ENCODE assay signal across 12 cellular contexts in the genomic region with DNA sequence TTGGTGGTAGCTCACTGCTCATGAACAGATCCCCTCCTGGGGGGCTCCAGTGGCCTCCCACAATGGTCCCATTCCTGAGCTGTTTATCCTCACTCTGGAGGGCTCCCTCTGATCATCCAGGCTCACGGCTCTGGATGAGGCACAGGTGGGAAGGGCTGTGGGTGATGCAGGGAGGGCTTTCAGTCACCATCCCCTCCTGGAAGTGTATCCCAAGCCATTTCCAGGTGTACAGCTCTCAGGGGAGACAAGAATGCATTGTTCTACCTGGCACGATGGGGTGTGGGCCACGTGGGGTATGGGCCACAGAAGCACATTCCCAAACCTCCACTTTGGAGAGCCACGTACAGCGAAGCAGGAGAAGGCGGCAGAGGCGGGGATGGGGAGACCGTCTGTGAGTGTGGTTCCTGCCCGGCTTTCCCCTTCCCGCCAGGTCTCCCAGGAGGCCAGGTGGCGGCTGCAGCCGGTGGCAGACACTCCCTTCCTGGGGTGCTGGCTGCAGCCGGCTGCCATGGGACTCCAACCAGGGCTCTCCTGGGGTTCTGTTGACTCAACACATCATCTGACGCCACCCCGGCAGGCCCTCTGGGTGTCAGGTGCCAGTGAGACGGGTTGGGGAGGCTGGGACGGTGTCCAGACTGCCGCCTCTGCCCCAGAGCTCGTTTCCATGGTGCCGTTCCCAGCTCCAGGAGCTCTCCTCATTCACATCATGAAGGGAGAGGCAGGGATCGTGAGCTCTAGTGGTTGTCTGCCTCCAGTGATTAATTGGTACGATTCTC.
A peak's percentile ranks its signal among the peaks of the same experiment; 100 is the strongest.
DNase-seq lines count a peak whose midpoint lies in the region; ATAC-seq and TF ChIP-seq lines count a peak whose summit lies in the region.
"Had no signal": no experiment of that assay in that cellular context is flagged by ENCODE, and none has a peak within 500 bp of the region (broad histone marks: within the 10 kb centered on the region; RNA-seq: fewer than 3 reads in every experiment).

No MANE protein-coding gene starts in this region.

- no peaks in the 10 kb centered on the region for H3K79me1 ChIP-seq in neuronal stem cell (ENCODE audit: low read depth, low read length)

- no peak overlapping the region for H2BK12ac ChIP-seq in neuronal stem cell (ENCODE audit: low read length)

- H3K36me3 Mint-ChIP-seq in T-helper 2 cell treated with Interferon-gamma antibody and Interleukin-4, amounts not matched to agents 5 μg/mL and 100 μg/mL, for 36 hours (ENCODE audit: low read depth): no peaks in the 10 kb centered on the region

- H3K23ac ChIP-seq in neuronal stem cell (ENCODE audit: low read depth, low read length, poor library complexity): peak overlapping the region; percentile 47

- no CpG with 5 or more reads among the region's 22 CpGs for WGBS in neuronal stem cell (ENCODE audit: extremely low coverage in 2 of 2, insufficient read length in 2 of 2, insufficient replicate concordance in 1 of 2), 2 donors

- no peak overlapping the region for H2BK120ac ChIP-seq in neuronal stem cell (ENCODE audit: low read depth, low read length)

- H3K27me3 ChIP-seq in neuronal stem cell (ENCODE audit: control insufficient read depth in 3 of 3, insufficient read depth in 3 of 3, low read depth in 1 of 3, low read length in 3 of 3): no peaks in the 10 kb centered on the region

- no peak overlapping the region for H3K4me3 Mint-ChIP-seq in T-helper 2 cell treated with Interferon-gamma antibody and Interleukin-4, amounts not matched to agents 5 μg/mL and 100 μg/mL, for 36 hours
- H3K4me3 Mint-ChIP-seq: CD8-positive, alpha-beta memory T cell; stimulated activated naive CD8-positive, alpha-beta T cell treated with anti-CD3 and anti-CD28 coated beads, Interleukin-15, amount 100 ng/mL, for 72 hours had no signal

- H3K27ac ChIP-seq in neuronal stem cell (replicated peaks; ENCODE audit: low read length): no peak overlapping the region

- no peak overlapping the region for H2BK5ac ChIP-seq in neuronal stem cell (ENCODE audit: low read length)

- H3K27me3 Mint-ChIP-seq in T-helper 2 cell treated with Interferon-gamma antibody and Interleukin-4, amounts not matched to agents 5 μg/mL and 100 μg/mL, for 36 hours (ENCODE audit: low read depth): no peaks in the 10 kb centered on the region
- H3K27me3 Mint-ChIP-seq: stimulated activated naive CD8-positive, alpha-beta T cell treated with anti-CD3 and anti-CD28 coated beads, Interleukin-15, amount 100 ng/mL, for 72 hours had no signal

- DNase-seq in Daoy (ENCODE audit: low read depth): peak; percentile 82
- peak; percentile 94 for DNase-seq in NCI-H345 (lab: John Stamatoyannopoulos, UW)
- DNase-seq in epithelial cell of esophagus (ENCODE audit: low read depth): peak; percentile 60
- no peak for DNase-seq in neuronal stem cell (ENCODE audit: low spot score)
- DNase-seq in T-helper 2 cell treated with Interferon-gamma antibody and Interleukin-4, amounts not matched to agents 5 μg/mL and 100 μg/mL, for 36 hours (ENCODE audit: low spot score): no peak
- no peak for DNase-seq in activated CD4-positive, alpha-beta T cell treated with anti-CD3 and anti-CD28 coated beads, Interleukin-2, amount 50 U/mL, for 4 hours
- DNase-seq: CD8-positive, alpha-beta memory T cell; effector CD4-positive, alpha-beta T cell; stimulated activated naive CD8-positive, alpha-beta T cell treated with anti-CD3 and anti-CD28 coated beads, Interleukin-15, amount 100 ng/mL, for 72 hours had no signal

- H3K4me2 ChIP-seq in neuronal stem cell (ENCODE audit: insufficient read depth, low read length, poor library complexity, severe bottlenecking): no peak overlapping the region

- no peaks in the 10 kb centered on the region for H3K4me1 Mint-ChIP-seq in T-helper 2 cell treated with Interferon-gamma antibody and Interleukin-4, amounts not matched to agents 5 μg/mL and 100 μg/mL, for 36 hours (ENCODE audit: low read depth)

- no peak overlapping the region for H4K91ac ChIP-seq in neuronal stem cell (ENCODE audit: low read depth, low read length, poor library complexity)

- H3K9me3 Mint-ChIP-seq in T-helper 2 cell treated with Interferon-gamma antibody and Interleukin-4, amounts not matched to agents 5 μg/mL and 100 μg/mL, for 36 hours: no peaks in the 10 kb centered on the region
- H3K9me3 Mint-ChIP-seq: CD8-positive, alpha-beta memory T cell; stimulated activated naive CD8-positive, alpha-beta T cell treated with anti-CD3 and anti-CD28 coated beads, Interleukin-15, amount 100 ng/mL, for 72 hours had no signal

- peak overlapping the region; percentile 12 for H2BK15ac ChIP-seq in neuronal stem cell (ENCODE audit: low read length)

- peaks cover 15 to 19% of the 10 kb centered on the region in 2 donors for H3K4me1 ChIP-seq in neuronal stem cell (ENCODE audit: control insufficient read depth in 2 of 2, insufficient read depth in 1 of 2, low read depth in 1 of 2, low read length in 2 of 2)

- H3K9ac ChIP-seq in neuronal stem cell (ENCODE audit: low read depth, low read length, poor library complexity): no peak overlapping the region

- H3K27ac Mint-ChIP-seq in T-helper 2 cell treated with Interferon-gamma antibody and Interleukin-4, amounts not matched to agents 5 μg/mL and 100 μg/mL, for 36 hours: no peak overlapping the region

- TF ChIP-seq CTCF in epithelial cell of esophagus (IDR thresholded peaks at IDR 0.05; ENCODE audit: insufficient read depth, low read depth, low read length, missing control alignments): no peak

- H4K8ac ChIP-seq in neuronal stem cell (ENCODE audit: low read depth, low read length): no peak overlapping the region

- no peak overlapping the region for H3K4me3 ChIP-seq in epithelial cell of esophagus (ENCODE audit: low read length)
- no peak overlapping the region for H3K4me3 ChIP-seq in neuronal stem cell (ENCODE audit: low read length in 2 of 2)
- H3K4me3 ChIP-seq: skin epidermis had no signal

- H3K4ac ChIP-seq in neuronal stem cell (ENCODE audit: low read length): no peak overlapping the region

- peak overlapping the region; percentile 42 for H2AK5ac ChIP-seq in neuronal stem cell (ENCODE audit: low read depth, low read length)

- no peaks in the 10 kb centered on the region for H3K36me3 ChIP-seq in neuronal stem cell (replicated peaks in 1 of 2; ENCODE audit: control insufficient read depth in 2 of 2, insufficient read depth in 2 of 2, low read length in 2 of 2)

- H3K18ac ChIP-seq in neuronal stem cell (ENCODE audit: low read length): peak overlapping the region; percentile 41

- H3K9me3 ChIP-seq in neuronal stem cell (replicated peaks in 1 of 2; ENCODE audit: control insufficient read depth in 2 of 2, insufficient read depth in 1 of 2, low read depth in 1 of 2, low read length in 2 of 2): peaks cover 0 to 2% of the 10 kb centered on the region in 2 donors

- peak overlapping the region; percentile 84 for H3K14ac ChIP-seq in neuronal stem cell (ENCODE audit: low read length)

- ATAC-seq in HG03571 (IDR thresholded peaks at IDR 0.05; ENCODE audit: unreplicated experiment) (no peak), HG03108 (IDR thresholded peaks at IDR 0.05; ENCODE audit: unreplicated experiment) (no peak)
- ATAC-seq: stimulated activated naive CD8-positive, alpha-beta T cell treated with anti-CD3 and anti-CD28 coated beads, Interleukin-15, amount 100 ng/mL, for 72 hours had no signal

- H2AFZ ChIP-seq in neuronal stem cell (ENCODE audit: low read length): no peak overlapping the region

Comparison
In these comparisons a context has a peak if more than half of its experiments do, and no peak if none do; other contexts are left out.
1. DNase-seq: peak in Daoy (single experiment), NCI-H345 (single experiment) and epithelial cell of esophagus (single experiment); none in neuronal stem cell (single experiment), T-helper 2 cell treated with Interferon-gamma antibody and Interleukin-4, amounts not matched to agents 5 μg/mL and 100 μg/mL, for 36 hours (single experiment) and activated CD4-positive, alpha-beta T cell treated with anti-CD3 and anti-CD28 coated beads, Interleukin-2, amount 50 U/mL, for 4 hours (0 of 2).